Comparison of ENCODE assay signal across 12 cellular contexts in genomic region chrX:21740329-21741274, GRCh38. TPM values are rescaled to one million over a fixed set of nuclear protein-coding genes. Genes with fewer than 3 reads are reported as not detected.
DNase-seq lines count a peak whose midpoint lies in the region; ATAC-seq, FAIRE-seq and TF ChIP-seq lines count a peak whose summit lies in the region.
"Had no signal": no experiment of that assay in that cellular context is flagged by ENCODE, and none has a peak within 500 bp of the region (broad histone marks: within the 10 kb centered on the region; RNA-seq: fewer than 3 reads in every experiment).

No MANE protein-coding gene starts in this region.

- H3K4me3 ChIP-seq in cardiac muscle cell = no peak overlapping the region

- intact Hi-C loops in sciatic nerve (cut with DNase I) = no loop called here

- H3K9me3 ChIP-seq in cardiac muscle cell (ENCODE audit: low read depth) = no peaks in the 10 kb centered on the region

- DNase-seq in GM19239 (ENCODE audit: insufficient read length, low spot score) (no peak), NCI-H82 treated with DMSO at 0.1 percent for 48 hours (lab: John Stamatoyannopoulos, UW; ENCODE audit: unreplicated experiment) (peak; percentile 22), cardiac muscle cell (ENCODE audit: low read depth in 1 of 2, low spot score in 1 of 2) (peak in 1 of 2 donors; percentile 32), sciatic nerve (ENCODE audit: low spot score) (peak; percentile 67), NCI-H2029 (lab: John Stamatoyannopoulos, UW) (no peak)
- no peak for DNase-seq in activated CD4-positive, alpha-beta T cell treated with anti-CD3 and anti-CD28 coated beads for 48 hours
- DNase-seq: activated CD4-positive, alpha-beta T cell treated with anti-CD3 and anti-CD28 coated beads, Interleukin-2, amount 10 ng/mL, durations not matched to agents 7 days and 5 days; activated gamma-delta T cell treated with Interleukin-2 at 50 U/mL for 16 hours; immature natural killer cell; NCI-H187; stimulated activated CD4-positive, alpha-beta T cell treated with anti-CD3 and anti-CD28 coated beads, Interleukin-2, amount 100 ng/mL, for 24 hours had no signal

- peak overlapping the region; percentile 75 for H3K27ac ChIP-seq in cardiac muscle cell

- TF ChIP-seq CTCF in cardiac muscle cell (IDR thresholded peaks at IDR 0.05; ENCODE audit: low read depth, low read length) = no peak

- H3K36me3 ChIP-seq in cardiac muscle cell = peaks cover 34% of the 10 kb centered on the region

- FAIRE-seq in GM19239 (lab: Jason Lieb, UNC) = peak; percentile 90

- ATAC-seq in sciatic nerve (peak; percentile 85), HG03095 (IDR thresholded peaks at IDR 0.05; ENCODE audit: unreplicated experiment) (no peak)

- peaks cover 67% of the 10 kb centered on the region for H3K4me1 ChIP-seq in cardiac muscle cell (ENCODE audit: low read depth)

- H3K27me3 ChIP-seq in cardiac muscle cell = no peaks in the 10 kb centered on the region

RNA-seq across cellular contexts. Expression of gene SMPX, which starts 17.3 kb away (rescaled TPM):
- total RNA-seq in cardiac muscle cell (402 and 912 TPM in 2 replicates), sciatic nerve (not detected)
- 633 and 1,072 TPM in 2 replicates for polyA plus RNA-seq in cardiac muscle cell
- total RNA-seq: activated CD4-positive, alpha-beta T cell treated with anti-CD3 and anti-CD28 coated beads, Interleukin-2, amount 10 ng/mL, durations not matched to agents 7 days and 5 days had no signal
- polyA plus RNA-seq: immature natural killer cell had no signal

Comparison
In these comparisons a context has a peak if more than half of its experiments do, and no peak if none do; other contexts are left out.
1. DNase-seq: peak in NCI-H82 treated with DMSO at 0.1 percent for 48 hours (single experiment) and sciatic nerve (single experiment); none in GM19239 (single experiment), NCI-H2029 (single experiment) and activated CD4-positive, alpha-beta T cell treated with anti-CD3 and anti-CD28 coated beads for 48 hours (single experiment).
2. RNA of gene SMPX, which starts 17.3 kb away (total RNA-seq): 402 to 912 TPM in cardiac muscle cell; not detected in sciatic nerve (single experiment); every median in the first group is over 100 times any median in the second.